Comparison of ENCODE assay signal across 8 cellular contexts in genomic region chr9:109574061-109574882, GRCh38.
A peak's percentile ranks its signal among the peaks of the same experiment; 100 is the strongest.
DNase-seq lines count a peak whose midpoint lies in the region; ATAC-seq and TF ChIP-seq lines count a peak whose summit lies in the region.

No MANE protein-coding gene starts in this region.

- intact Hi-C loops in left ventricle myocardium inferior (cut with micrococcal nuclease): loop anchor here (5.0 to 10.0 kb wide), 3 partner anchors 81 to 308 kb away; no protein-coding TSS in a partner anchor
- intact Hi-C loops in spleen (cut with DNase I; ENCODE audit: low total_unique reads): loop anchor here (10.0 kb wide), 2 partner anchors 241 to 641 kb away; no protein-coding TSS in a partner anchor

- POLR2A ChIA-PET in activated CD8-positive, alpha-beta T cell treated with anti-CD3 and anti-CD28 coated beads, Interleukin-2, amount 10 ng/mL, durations not matched to agents 7 days and 5 days (lab: Charles Lee): no interaction called here

- H3K27me3 ChIP-seq in left ventricle myocardium inferior (ENCODE audit: low read depth): no peaks in the 10 kb centered on the region
- H3K27me3 ChIP-seq in spleen (replicated peaks in 1 of 7): no peaks in the 10 kb centered on the region

- peak; percentile 74 for TF ChIP-seq CTCF in left ventricle myocardium inferior (IDR thresholded peaks at IDR 0.05; ENCODE audit: borderline replicate concordance)
- TF ChIP-seq CTCF in spleen (IDR thresholded peaks at IDR 0.05 in 8 of 11, conservative IDR thresholded peaks at IDR 0.05 in 3 of 11): peak in 9 of 11 experiments; percentile 16 to 58 (median 42)

- no peak overlapping the region for H3K4me3 Mint-ChIP-seq in activated CD8-positive, alpha-beta T cell treated with anti-CD3 and anti-CD28 coated beads, Interleukin-2, amount 10 ng/mL, durations not matched to agents 7 days and 5 days

- peak; percentile 54 for ATAC-seq in HG02588 (IDR thresholded peaks at IDR 0.05; ENCODE audit: unreplicated experiment)
- no peak for ATAC-seq in activated CD8-positive, alpha-beta T cell treated with anti-CD3 and anti-CD28 coated beads, Interleukin-2, amount 10 ng/mL, durations not matched to agents 7 days and 5 days
- no peak for ATAC-seq in GM19351 (IDR thresholded peaks at IDR 0.05; ENCODE audit: unreplicated experiment)

- H3K4me1 Mint-ChIP-seq in activated CD8-positive, alpha-beta T cell treated with anti-CD3 and anti-CD28 coated beads, Interleukin-2, amount 10 ng/mL, durations not matched to agents 7 days and 5 days (ENCODE audit: low read depth): no peaks in the 10 kb centered on the region

- H3K4me3 ChIP-seq in left ventricle myocardium inferior (no peak overlapping the region), spleen (no peak overlapping the region)

- DNase-seq in NOMO-1 (lab: John Stamatoyannopoulos, UW; ENCODE audit: unreplicated experiment in 2 of 2) (peak; percentile 24 to 47), NOMO-1 treated with dmso at 0.1 percent for 144 hours (lab: John Stamatoyannopoulos, UW; ENCODE audit: unreplicated experiment) (no peak), NCI-H2196 (lab: John Stamatoyannopoulos, UW; ENCODE audit: unreplicated experiment) (peak; percentile 62), left ventricle myocardium inferior (no peak), spleen (no peak)
- peak; percentile 44 for DNase-seq in activated CD8-positive, alpha-beta T cell treated with anti-CD3 and anti-CD28 coated beads, Interleukin-2, amount 10 ng/mL, durations not matched to agents 7 days and 5 days

- CTCF ChIA-PET in activated CD8-positive, alpha-beta T cell treated with anti-CD3 and anti-CD28 coated beads, Interleukin-2, amount 10 ng/mL, durations not matched to agents 7 days and 5 days (lab: Charles Lee): interaction anchor here (0.9 to 4.5 kb wide), 6 partner anchors 15 to 643 kb away, joined by 3 to 24 read pairs (median 4); no protein-coding TSS in a partner anchor

- H3K27ac ChIP-seq in left ventricle myocardium inferior (replicated peaks): no peak overlapping the region
- no peak overlapping the region for H3K27ac ChIP-seq in spleen

- H3K9me3 ChIP-seq in left ventricle myocardium inferior (replicated peaks) (peaks cover 7% of the 10 kb centered on the region), spleen (no peaks in the 10 kb centered on the region)

- H3K27me3 Mint-ChIP-seq in activated CD8-positive, alpha-beta T cell treated with anti-CD3 and anti-CD28 coated beads, Interleukin-2, amount 10 ng/mL, durations not matched to agents 7 days and 5 days (ENCODE audit: low read depth): peaks cover 10% of the 10 kb centered on the region

- no peak overlapping the region for H3K27ac Mint-ChIP-seq in activated CD8-positive, alpha-beta T cell treated with anti-CD3 and anti-CD28 coated beads, Interleukin-2, amount 10 ng/mL, durations not matched to agents 7 days and 5 days

- H3K4me1 ChIP-seq in left ventricle myocardium inferior (peaks cover 4% of the 10 kb centered on the region), spleen (no peaks in the 10 kb centered on the region)

- TF ChIP-seq POLR2A in spleen (IDR thresholded peaks at IDR 0.05): no peak

- H3K36me3 ChIP-seq in left ventricle myocardium inferior (no peaks in the 10 kb centered on the region), spleen (no peaks in the 10 kb centered on the region)

- H3K9me3 Mint-ChIP-seq in activated CD8-positive, alpha-beta T cell treated with anti-CD3 and anti-CD28 coated beads, Interleukin-2, amount 10 ng/mL, durations not matched to agents 7 days and 5 days (ENCODE audit: insufficient read depth): no peaks in the 10 kb centered on the region

- no peaks in the 10 kb centered on the region for H3K36me3 Mint-ChIP-seq in activated CD8-positive, alpha-beta T cell treated with anti-CD3 and anti-CD28 coated beads, Interleukin-2, amount 10 ng/mL, durations not matched to agents 7 days and 5 days (ENCODE audit: low read depth)

- WGBS in spleen, 5 donors: 3 to 15% (median 9%) methylated on average over 2 of the region's 2 CpGs

Comparison
In these comparisons a context has a peak if more than half of its experiments do, and no peak if none do; other contexts are left out.
1. DNase-seq: peak in NOMO-1 (2 of 2), NCI-H2196 (single experiment) and activated CD8-positive, alpha-beta T cell treated with anti-CD3 and anti-CD28 coated beads, Interleukin-2, amount 10 ng/mL, durations not matched to agents 7 days and 5 days (single experiment); none in NOMO-1 treated with dmso at 0.1 percent for 144 hours (single experiment), left ventricle myocardium inferior (single experiment) and spleen (single experiment).